ENCODE assay signal across 16 cellular contexts in the genomic region with DNA sequence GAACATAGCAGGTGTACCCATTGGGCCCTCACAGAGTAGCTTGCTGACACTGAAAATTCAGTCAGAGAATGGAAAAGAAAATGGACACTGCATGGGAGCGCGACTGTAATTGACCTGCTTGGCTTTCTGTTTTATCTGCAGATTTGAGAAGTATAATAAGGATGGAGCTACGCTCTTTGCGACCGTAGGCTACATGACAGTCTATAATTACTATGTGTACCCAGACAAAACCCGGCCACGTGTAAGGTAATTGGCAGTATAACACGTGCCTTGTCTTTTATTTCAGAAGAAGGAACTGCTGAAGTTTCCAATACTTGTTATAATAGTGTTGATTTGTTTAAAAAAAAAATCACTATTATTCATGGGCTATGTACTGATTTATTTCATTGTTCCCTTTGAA.
"Had no signal": no experiment of that assay in that cellular context is flagged by ENCODE, and none has a peak within 500 bp of the region (broad histone marks: within the 10 kb centered on the region; RNA-seq: fewer than 3 reads in every experiment).

No MANE protein-coding gene starts in this region.

- H3K27ac ChIP-seq: colonic mucosa, hepatocyte, left ventricle myocardium inferior, parathyroid adenoma, thoracic aorta, upper lobe of right lung had no signal

- H3K4me1 ChIP-seq: colonic mucosa, left ventricle myocardium inferior, parathyroid adenoma, upper lobe of right lung had no signal

- H3K4me3 ChIP-seq: colonic mucosa, hepatocyte, left ventricle myocardium inferior, thoracic aorta, upper lobe of right lung had no signal

- DNase-seq: activated B cell treated with CpG ODN at 0.5 μM for 24 hours; activated CD4-positive, alpha-beta T cell treated with anti-CD3 and anti-CD28 coated beads for 48 hours; activated gamma-delta T cell treated with Interleukin-2 at 50 U/mL for 16 hours; amniotic stem cell; colonic mucosa; left ventricle myocardium inferior; naive B cell; stimulated activated CD4-positive, alpha-beta T cell treated with anti-CD3 and anti-CD28 coated beads, Interleukin-2, amount 100 ng/mL, for 24 hours; upper lobe of right lung had no signal

- ATAC-seq: esophagus mucosa; stimulated activated effector memory CD8-positive, alpha-beta T cell treated with anti-CD3 and anti-CD28 coated beads, Interleukin-12 subunit alpha, Interleukin-12 subunit beta, amount 100 ng/mL, for 72 hours; upper lobe of right lung had no signal

- H3K27me3 Mint-ChIP-seq: activated B cell treated with CpG ODN at 0.5 μM for 24 hours; activated naive CD8-positive, alpha-beta T cell; naive B cell had no signal

- H3K27me3 ChIP-seq: colonic mucosa, hepatocyte, neutrophil, upper lobe of right lung had no signal

- H3K36me3 ChIP-seq: neutrophil had no signal

- H3K27ac Mint-ChIP-seq: activated B cell treated with CpG ODN at 0.5 μM for 24 hours; activated naive CD8-positive, alpha-beta T cell; stimulated activated effector memory CD8-positive, alpha-beta T cell treated with anti-CD3 and anti-CD28 coated beads, Interleukin-12 subunit alpha, Interleukin-12 subunit beta, amount 100 ng/mL, for 72 hours had no signal

- H3K9me3 Mint-ChIP-seq: activated B cell treated with CpG ODN at 0.5 μM for 24 hours; stimulated activated effector memory CD8-positive, alpha-beta T cell treated with anti-CD3 and anti-CD28 coated beads, Interleukin-12 subunit alpha, Interleukin-12 subunit beta, amount 100 ng/mL, for 72 hours had no signal

- H3K9me3 ChIP-seq: colonic mucosa, left ventricle myocardium inferior, neutrophil, thoracic aorta, upper lobe of right lung had no signal

- H3K4me1 Mint-ChIP-seq: activated B cell treated with CpG ODN at 0.5 μM for 24 hours; naive B cell; stimulated activated effector memory CD8-positive, alpha-beta T cell treated with anti-CD3 and anti-CD28 coated beads, Interleukin-12 subunit alpha, Interleukin-12 subunit beta, amount 100 ng/mL, for 72 hours had no signal

- H3K4me3 Mint-ChIP-seq: activated B cell treated with CpG ODN at 0.5 μM for 24 hours; activated naive CD8-positive, alpha-beta T cell; naive B cell; stimulated activated effector memory CD8-positive, alpha-beta T cell treated with anti-CD3 and anti-CD28 coated beads, Interleukin-12 subunit alpha, Interleukin-12 subunit beta, amount 100 ng/mL, for 72 hours had no signal
